ENCODE assay signal across 17 cellular contexts in the genomic region with DNA sequence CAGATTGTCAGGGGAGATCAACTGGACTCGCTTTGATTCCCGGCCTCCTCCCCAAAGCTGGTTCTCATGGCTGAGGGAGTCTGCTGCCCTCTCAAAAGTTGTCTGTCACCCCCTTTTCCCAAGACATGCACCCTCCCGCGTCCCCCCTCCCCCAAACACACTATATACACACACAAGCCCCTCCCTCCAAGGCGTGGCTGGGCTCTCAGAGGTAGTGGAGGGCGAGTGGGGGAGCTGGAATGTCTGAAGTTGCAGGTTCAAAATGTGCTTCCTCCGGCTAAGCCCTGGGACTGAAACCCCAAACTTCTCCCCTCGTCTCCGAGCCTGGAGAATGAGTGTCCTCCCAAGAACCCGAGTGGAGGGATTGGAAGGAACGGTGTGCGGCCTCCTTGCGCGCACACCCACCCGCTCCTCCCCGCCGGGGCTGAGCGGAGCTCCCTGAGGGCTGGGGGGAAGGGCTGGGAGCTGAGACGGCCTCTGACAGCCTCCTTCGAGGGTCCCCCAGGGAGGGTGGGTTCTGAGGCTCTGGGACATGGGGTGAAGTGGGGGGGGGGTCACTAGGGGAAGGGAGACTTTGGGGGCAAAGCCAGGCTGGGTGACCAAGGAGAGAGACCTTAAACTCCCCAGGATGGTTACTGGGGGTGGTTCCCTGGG. TPM values are rescaled to one million over a fixed set of nuclear protein-coding genes. Genes with fewer than 3 reads are reported as not detected.
A peak's percentile ranks its signal among the peaks of the same experiment; 100 is the strongest.
DNase-seq lines count a peak whose midpoint lies in the region; ATAC-seq and TF ChIP-seq lines count a peak whose summit lies in the region.
"Had no signal": no experiment of that assay in that cellular context is flagged by ENCODE, and none has a peak within 500 bp of the region (broad histone marks: within the 10 kb centered on the region; RNA-seq: fewer than 3 reads in every experiment).

No MANE protein-coding gene starts in this region.

- H3K4me3 Mint-ChIP-seq in activated naive CD4-positive, alpha-beta T cell treated with anti-CD3 and anti-CD28 coated beads, Interleukin-2, amount 50 U/mL, for 24 hours: peak overlapping the region; percentile 39
- peak overlapping the region; percentile 59 for H3K4me3 Mint-ChIP-seq in glutamatergic neuron (ENCODE audit: unreplicated experiment)
- H3K4me3 Mint-ChIP-seq: mesothelial cell of epicardium had no signal

- intact Hi-C loops in OCI-LY7 (cut with micrococcal nuclease; ENCODE audit: unreplicated experiment) (no loop called here), heart right ventricle (cut with DNase I) (loop anchor here in 3 of 10 donors (10.0 kb wide), 1 partner anchor 134 kb away; no protein-coding TSS in a partner anchor)

- H3K4me1 Mint-ChIP-seq in activated naive CD4-positive, alpha-beta T cell treated with anti-CD3 and anti-CD28 coated beads, Interleukin-2, amount 50 U/mL, for 24 hours: peaks cover 12% of the 10 kb centered on the region
- H3K4me1 Mint-ChIP-seq in glutamatergic neuron (ENCODE audit: low read depth, unreplicated experiment): peaks cover 2% of the 10 kb centered on the region

- H3K9me3 Mint-ChIP-seq in activated naive CD4-positive, alpha-beta T cell treated with anti-CD3 and anti-CD28 coated beads, Interleukin-2, amount 50 U/mL, for 24 hours: no peaks in the 10 kb centered on the region
- H3K9me3 Mint-ChIP-seq in activated naive CD4-positive, alpha-beta T cell treated with anti-CD3 and anti-CD28 coated beads, Interleukin-2, amount 50 U/mL, for 72 hours: peaks cover 0 to 3% of the 10 kb centered on the region in 2 donors
- peaks cover 7% of the 10 kb centered on the region for H3K9me3 Mint-ChIP-seq in glutamatergic neuron (ENCODE audit: unreplicated experiment)
- H3K9me3 Mint-ChIP-seq: mesothelial cell of epicardium had no signal

- H3K27ac ChIP-seq in OCI-LY7 (ENCODE audit: low read depth, low read length, poor library complexity, severe bottlenecking) (no peak overlapping the region), heart right ventricle (no peak overlapping the region)
- H3K27ac ChIP-seq: brain microvascular endothelial cell, pancreas had no signal

- peaks cover 33% of the 10 kb centered on the region for H3K4me1 ChIP-seq in OCI-LY7 (ENCODE audit: insufficient read depth, low read length, poor library complexity, severe bottlenecking)
- H3K4me1 ChIP-seq in heart right ventricle: peaks cover 7 to 27% (median 21%) of the 10 kb centered on the region in 9 donors

- WGBS in heart right ventricle, 2 donors: 18 to 21% methylated on average over 20 of the region's 20 CpGs

- no peaks in the 10 kb centered on the region for H3K79me2 ChIP-seq in OCI-LY7 (ENCODE audit: insufficient read depth, low read depth, low read length)

- no peak overlapping the region for H3K4me3 ChIP-seq in OCI-LY7 (ENCODE audit: low read depth, low read length, poor library complexity, severe bottlenecking)
- H3K4me3 ChIP-seq in heart right ventricle: no peak overlapping the region

- peak overlapping the region; percentile 89; the same call in 1 of the 2 replicates for H3K4me2 ChIP-seq in OCI-LY7 (ENCODE audit: low read length)

- H3K27me3 Mint-ChIP-seq in activated naive CD4-positive, alpha-beta T cell treated with anti-CD3 and anti-CD28 coated beads, Interleukin-2, amount 50 U/mL, for 24 hours: peaks cover 11% of the 10 kb centered on the region
- H3K27me3 Mint-ChIP-seq in glutamatergic neuron (ENCODE audit: unreplicated experiment): peaks cover 10% of the 10 kb centered on the region

- peaks cover 9 to 88% (median 72%) of the 10 kb centered on the region in 7 donors for H3K27me3 ChIP-seq in heart right ventricle

- DNase-seq in activated naive CD4-positive, alpha-beta T cell treated with anti-CD3 and anti-CD28 coated beads, Interleukin-2, amount 50 U/mL, for 72 hours (ENCODE audit: low spot score in 2 of 2): no peak
- DNase-seq in OCI-LY7 (ENCODE audit: low spot score) (no peak), glutamatergic neuron (no peak), heart right ventricle (no peak), mesenteric fat pad (ENCODE audit: low spot score) (no peak), DMS153 treated with DMSO at 0.1 percent for 48 hours (lab: John Stamatoyannopoulos, UW; ENCODE audit: unreplicated experiment) (no peak)
- DNase-seq: activated effector memory CD4-positive, alpha-beta T cell treated with Interleukin-2 at 50 U/mL for 16 hours; brain microvascular endothelial cell; effector CD4-positive, alpha-beta T cell; GOT3; NCI-H510A had no signal

- no peak overlapping the region for H2AFZ ChIP-seq in OCI-LY7 (ENCODE audit: low read length)

- no TSS peak for BruUV-seq in OCI-LY7 (replicated peaks; lab: Mats Ljungman, UMichigan)

- ATAC-seq in activated naive CD4-positive, alpha-beta T cell treated with anti-CD3 and anti-CD28 coated beads, Interleukin-2, amount 50 U/mL, for 72 hours: no peak
- no peak for ATAC-seq in heart right ventricle
- no peak for ATAC-seq in HG02840 (IDR thresholded peaks at IDR 0.05; ENCODE audit: low FRiP score, unreplicated experiment)

- CTCF ChIA-PET in OCI-LY7 (lab: Charles Lee; ENCODE audit: unreplicated experiment): interaction anchor here (1.1 to 1.6 kb wide), 2 partner anchors 8 to 80 kb away, joined by 4 to 9 read pairs; a partner anchor contains a TSS

- H3K9me3 ChIP-seq in OCI-LY7 (ENCODE audit: low read length): no peaks in the 10 kb centered on the region
- H3K9me3 ChIP-seq in heart right ventricle: no peaks in the 10 kb centered on the region
- H3K9me3 ChIP-seq: pancreas, stomach had no signal

- H3K36me3 Mint-ChIP-seq in activated naive CD4-positive, alpha-beta T cell treated with anti-CD3 and anti-CD28 coated beads, Interleukin-2, amount 50 U/mL, for 24 hours: no peaks in the 10 kb centered on the region
- H3K36me3 Mint-ChIP-seq in activated naive CD4-positive, alpha-beta T cell treated with anti-CD3 and anti-CD28 coated beads, Interleukin-2, amount 50 U/mL, for 72 hours: peaks cover 0 to 6% of the 10 kb centered on the region in 2 donors
- H3K36me3 Mint-ChIP-seq in glutamatergic neuron (ENCODE audit: unreplicated experiment): no peaks in the 10 kb centered on the region
- H3K36me3 Mint-ChIP-seq: mesothelial cell of epicardium had no signal

- H4K20me1 ChIP-seq in OCI-LY7 (ENCODE audit: insufficient read depth, low read length): no peaks in the 10 kb centered on the region

- POLR2A ChIA-PET in OCI-LY7 (lab: Charles Lee): interaction anchor here (0.6 kb wide), 1 partner anchor 114 kb away, joined by 4 read pairs; no protein-coding TSS in a partner anchor

- no peak for TF ChIP-seq CTCF in OCI-LY7 (conservative IDR thresholded peaks at IDR 0.05; ENCODE audit: low read length)
- TF ChIP-seq CTCF in glutamatergic neuron (IDR thresholded peaks at IDR 0.05; ENCODE audit: partially characterized antibody, unreplicated experiment): no peak
- TF ChIP-seq CTCF in heart right ventricle (IDR thresholded peaks at IDR 0.05): no peak

- H3K36me3 ChIP-seq in OCI-LY7 (ENCODE audit: insufficient read depth, low read length): no peaks in the 10 kb centered on the region
- no peaks in the 10 kb centered on the region for H3K36me3 ChIP-seq in heart right ventricle
- H3K36me3 ChIP-seq: brain microvascular endothelial cell, pancreas, stomach had no signal

- H3K9me2 ChIP-seq in OCI-LY7 (ENCODE audit: insufficient read depth, low read length): no peaks in the 10 kb centered on the region

- H3K27ac Mint-ChIP-seq in activated naive CD4-positive, alpha-beta T cell treated with anti-CD3 and anti-CD28 coated beads, Interleukin-2, amount 50 U/mL, for 24 hours: no peak overlapping the region
- no peak overlapping the region for H3K27ac Mint-ChIP-seq in activated naive CD4-positive, alpha-beta T cell treated with anti-CD3 and anti-CD28 coated beads, Interleukin-2, amount 50 U/mL, for 72 hours
- H3K27ac Mint-ChIP-seq in glutamatergic neuron (ENCODE audit: unreplicated experiment): peak overlapping the region; percentile 12
- H3K27ac Mint-ChIP-seq: mesothelial cell of epicardium had no signal

RNA-seq across cellular contexts. Expression of a gene that starts 9.9 kb away (rescaled TPM):
- total RNA-seq in activated naive CD4-positive, alpha-beta T cell treated with anti-CD3 and anti-CD28 coated beads, Interleukin-2, amount 50 U/mL, for 72 hours: under 1 TPM in 1 of 2 donors, not detected in 1; 0.12 TPM
- total RNA-seq in OCI-LY7 (2014; rRNA removed; shearing (Covaris generic)): not detected in 2 replicates
- 0.79 and 1.3 TPM in 2 replicates for total RNA-seq in OCI-LY7 (2022)
- total RNA-seq in glutamatergic neuron (ENCODE audit: unreplicated experiment): 255 TPM
- total RNA-seq in heart right ventricle: 1 to 10 TPM in 8 of 10 donors, under 1 TPM in 2; 0.71 to 5.9 (median 1.9) TPM
- 1 to 10 TPM; 6.7 to 7.2 TPM for polyA plus RNA-seq in heart right ventricle
- total RNA-seq in mesenteric fat pad: 15.9 TPM
- total RNA-seq: T-helper 1 cell treated with Interleukin-12 subunit alpha and Interleukin-12 subunit beta and Interleukin-4 antibody, amounts not matched to agents 30 ng/mL and 1 ng/mL, for 36 hours had no signal

RNA-seq across cellular contexts. Expression of a gene that starts 42.4 kb away (rescaled TPM):
- under 1 TPM; 0.11 to 0.41 TPM for total RNA-seq in activated naive CD4-positive, alpha-beta T cell treated with anti-CD3 and anti-CD28 coated beads, Interleukin-2, amount 50 U/mL, for 72 hours
- 0.13 TPM in 1 of 2 replicates, not detected in the other for total RNA-seq in OCI-LY7 (2014; rRNA removed; shearing (Covaris generic))
- total RNA-seq in OCI-LY7 (2022) (0.36 and 0.59 TPM in 2 replicates), glutamatergic neuron (ENCODE audit: unreplicated experiment) (115 TPM), heart right ventricle (under 1 TPM in 7 of 10 donors, not detected in 3; 0.11 to 0.64 (median 0.15) TPM), mesenteric fat pad (not detected)
- polyA plus RNA-seq in heart right ventricle: under 1 TPM; 0.03 to 0.22 TPM
- total RNA-seq: T-helper 1 cell treated with Interleukin-12 subunit alpha and Interleukin-12 subunit beta and Interleukin-4 antibody, amounts not matched to agents 30 ng/mL and 1 ng/mL, for 36 hours had no signal

RNA-seq across cellular contexts. Expression of a gene that starts 54.8 kb away (rescaled TPM):
- 10 to 100 TPM; 15.3 to 24.8 TPM for total RNA-seq in activated naive CD4-positive, alpha-beta T cell treated with anti-CD3 and anti-CD28 coated beads, Interleukin-2, amount 50 U/mL, for 72 hours
- 13.8 and 14.0 TPM in 2 replicates for total RNA-seq in OCI-LY7 (2014; rRNA removed; shearing (Covaris generic))
- total RNA-seq in OCI-LY7 (2022) (11.5 and 13.6 TPM in 2 replicates), glutamatergic neuron (ENCODE audit: unreplicated experiment) (51.2 TPM), heart right ventricle (10 to 100 TPM in 3 of 10 donors, 1 to 10 TPM in 7; 4.0 to 11.8 (median 8.1) TPM), mesenteric fat pad (9.8 TPM)
- 10 to 100 TPM; 11.1 to 35.6 TPM for polyA plus RNA-seq in heart right ventricle

Comparison
In these comparisons a context has a peak if more than half of its experiments do, and no peak if none do; other contexts are left out.
1. RNA of a gene that starts 9.9 kb away (total RNA-seq): 255 TPM in glutamatergic neuron (single experiment); 15.9 TPM in mesenteric fat pad (single experiment), 0.71 to 5.9 TPM in heart right ventricle, 0.79 to 1.3 TPM in OCI-LY7 and 0.12 TPM in activated naive CD4-positive, alpha-beta T cell treated with anti-CD3 and anti-CD28 coated beads, Interleukin-2, amount 50 U/mL, for 72 hours; every median in the first group is over 10 times any median in the second.
2. RNA of a gene that starts 42.4 kb away (total RNA-seq): 115 TPM in glutamatergic neuron (single experiment); 0.11 to 0.41 TPM in activated naive CD4-positive, alpha-beta T cell treated with anti-CD3 and anti-CD28 coated beads, Interleukin-2, amount 50 U/mL, for 72 hours, 0.13 to 0.59 TPM in OCI-LY7, not detected in mesenteric fat pad (single experiment) and 0.11 to 0.64 TPM in heart right ventricle; every median in the first group is over 10 times any median in the second.